11 cellular contexts compared by ENCODE assay signal in the genomic region with DNA sequence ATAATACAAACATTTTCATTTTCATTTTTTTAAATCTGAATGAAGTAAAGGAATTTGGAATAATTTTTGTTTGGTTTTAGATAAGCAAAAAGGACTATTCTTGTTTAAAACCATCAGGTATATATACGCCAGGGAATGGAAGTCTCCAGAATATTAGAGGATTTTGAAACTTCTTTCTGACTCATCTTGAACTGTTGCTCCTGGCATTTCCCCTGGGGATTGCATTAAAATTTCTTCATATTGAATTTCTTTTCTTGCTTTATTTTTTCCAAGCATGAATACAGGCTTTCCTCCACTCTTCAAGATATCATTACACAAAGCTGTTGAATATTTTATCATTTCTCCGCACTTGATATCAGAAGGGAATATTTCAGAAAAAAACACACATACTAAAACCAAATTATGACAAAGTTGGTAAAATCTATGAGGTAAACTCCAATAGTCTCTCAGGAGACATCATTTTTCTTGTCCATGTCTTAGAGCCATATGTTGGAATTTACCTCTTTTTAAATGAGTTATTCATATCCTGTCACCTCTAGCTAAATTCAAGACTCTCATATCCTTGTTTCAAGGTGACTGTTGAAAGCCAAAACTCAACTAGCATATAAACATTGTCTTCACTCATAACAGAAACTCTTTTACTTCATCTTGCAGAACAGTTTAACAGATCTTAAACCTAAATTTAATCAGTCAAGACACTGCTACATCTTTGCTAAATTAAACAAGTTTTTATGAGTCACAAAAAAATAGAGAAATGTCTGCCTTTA. TPM values are rescaled to one million over a fixed set of nuclear protein-coding genes. Genes with fewer than 3 reads are reported as not detected.
DNase-seq lines count a peak whose midpoint lies in the region; ATAC-seq, FAIRE-seq and TF ChIP-seq lines count a peak whose summit lies in the region.
"Had no signal": no experiment of that assay in that cellular context is flagged by ENCODE, and none has a peak within 500 bp of the region (broad histone marks: within the 10 kb centered on the region; RNA-seq: fewer than 3 reads in every experiment).

No MANE protein-coding gene starts in this region.

- intact Hi-C loops in colonic mucosa (cut with DNase I) = no loop called here

- TF ChIP-seq CTCF in GM06990 (IDR thresholded peaks at IDR 0.05; ENCODE audit: insufficient read depth, low read length, poor library complexity, severe bottlenecking) (no peak), bronchial epithelial cell (IDR thresholded peaks at IDR 0.05; ENCODE audit: insufficient read depth, low read length, severe bottlenecking) (no peak), colonic mucosa (IDR thresholded peaks at IDR 0.05) (no peak)

- no peak overlapping the region for H2AFZ ChIP-seq in Karpas-422 (ENCODE audit: low read length)

- no peak overlapping the region for H3K4me2 ChIP-seq in Karpas-422 (ENCODE audit: low read depth, low read length, poor library complexity, severe bottlenecking)

- H3K27me3 ChIP-seq in GM06990 (replicated peaks; ENCODE audit: control insufficient read depth, insufficient read depth, low read length) (no peaks in the 10 kb centered on the region), bronchial epithelial cell (ENCODE audit: control insufficient read depth, insufficient read depth, low read length) (no peaks in the 10 kb centered on the region), Karpas-422 (ENCODE audit: low read length) (no peaks in the 10 kb centered on the region), colonic mucosa (no peaks in the 10 kb centered on the region)
- H3K27me3 ChIP-seq: BE2C had no signal

- H3K79me2 ChIP-seq in Karpas-422 (ENCODE audit: low read length) = no peaks in the 10 kb centered on the region

- H4K20me1 ChIP-seq in Karpas-422 (ENCODE audit: insufficient read depth, low read depth, low read length) = no peaks in the 10 kb centered on the region

- no peak overlapping the region for H3K4me3 ChIP-seq in GM06990 (replicated peaks; ENCODE audit: low read depth, low read length)
- H3K4me3 ChIP-seq in bronchial epithelial cell (ENCODE audit: low read depth, low read length) = no peak overlapping the region
- no peak overlapping the region for H3K4me3 ChIP-seq in Karpas-422 (ENCODE audit: low read length)
- no peak overlapping the region for H3K4me3 ChIP-seq in colonic mucosa

- H3K36me3 ChIP-seq in GM06990 (ENCODE audit: control insufficient read depth, insufficient read depth, low read length) (no peaks in the 10 kb centered on the region), bronchial epithelial cell (ENCODE audit: control insufficient read depth, insufficient read depth, low read length) (no peaks in the 10 kb centered on the region), Karpas-422 (ENCODE audit: insufficient read depth, low read length) (no peaks in the 10 kb centered on the region), colonic mucosa (no peaks in the 10 kb centered on the region)
- H3K36me3 ChIP-seq: BE2C had no signal

- no peak overlapping the region for H3K27ac ChIP-seq in Karpas-422 (ENCODE audit: low read length)
- H3K27ac ChIP-seq in colonic mucosa = no peak overlapping the region

- DNase-seq in GM06990 (ENCODE audit: extremely low read depth, insufficient read length) (peak; percentile 46), bronchial epithelial cell (ENCODE audit: low read depth) (peak; percentile 26), NCI-H1417 treated with DMSO at 0.1 percent for 48 hours (lab: John Stamatoyannopoulos, UW) (no peak), Karpas-422 (no peak), DMS114 treated with DMSO at 0.1 percent for 48 hours (lab: John Stamatoyannopoulos, UW; ENCODE audit: unreplicated experiment) (no peak), colonic mucosa (no peak)
- DNase-seq: BE2C, occipital lobe had no signal

- H3K9me3 ChIP-seq in Karpas-422 (ENCODE audit: low read length) = no peaks in the 10 kb centered on the region
- H3K9me3 ChIP-seq in colonic mucosa = no peaks in the 10 kb centered on the region
- H3K9me3 ChIP-seq: BE2C had no signal

- H3K9me2 ChIP-seq in Karpas-422 (replicated peaks; ENCODE audit: insufficient read depth, low read length) = no peaks in the 10 kb centered on the region

- H3K9ac ChIP-seq in Karpas-422 (ENCODE audit: low read length) = no peak overlapping the region
- H3K9ac ChIP-seq in colonic mucosa (ENCODE audit: low read depth in 2 of 2, low read length in 2 of 2) = no peak overlapping the region

- ATAC-seq in GM19455 (IDR thresholded peaks at IDR 0.05; ENCODE audit: unreplicated experiment) (peak; percentile 80), HG03060 (IDR thresholded peaks at IDR 0.05; ENCODE audit: low read depth, unreplicated experiment) (peak; percentile 65)
- ATAC-seq: Panc1 had no signal

- H3K4me1 ChIP-seq in Karpas-422 (ENCODE audit: low read length) = no peaks in the 10 kb centered on the region
- H3K4me1 ChIP-seq in colonic mucosa = no peaks in the 10 kb centered on the region
- H3K4me1 ChIP-seq: BE2C had no signal

- no peak for FAIRE-seq in bronchial epithelial cell (lab: Jason Lieb, UNC)

RNA-seq across cellular contexts. Expression of a gene that starts 20.7 kb away (rescaled TPM):
- total RNA-seq in bronchial epithelial cell (not detected in 2 replicates), colonic mucosa (not detected)
- not detected in 2 replicates for total RNA-seq in Karpas-422 (2014; rRNA removed; shearing (Covaris generic); ENCODE audit: low replicate concordance)
- total RNA-seq: occipital lobe had no signal

RNA-seq across cellular contexts. Expression of a gene that starts 50.3 kb away (rescaled TPM):
- total RNA-seq in bronchial epithelial cell (1.1 and 5.5 TPM in 2 replicates), colonic mucosa (under 1 TPM in 1 of 2 donors, not detected in 1; 0.19 TPM)
- total RNA-seq in Karpas-422 (2014; rRNA removed; shearing (Covaris generic); ENCODE audit: low replicate concordance) = not detected in 2 replicates

RNA-seq across cellular contexts. Expression of a gene that starts 55.3 kb away (rescaled TPM):
- total RNA-seq in bronchial epithelial cell (not detected in 2 replicates), colonic mucosa (not detected)
- not detected in 2 replicates for total RNA-seq in Karpas-422 (2014; rRNA removed; shearing (Covaris generic); ENCODE audit: low replicate concordance)
- total RNA-seq: occipital lobe had no signal

Comparison
In these comparisons a context has a peak if more than half of its experiments do, and no peak if none do; other contexts are left out.
1. DNase-seq: peak in GM06990 (single experiment) and bronchial epithelial cell (single experiment); none in NCI-H1417 treated with DMSO at 0.1 percent for 48 hours (single experiment), Karpas-422 (single experiment), DMS114 treated with DMSO at 0.1 percent for 48 hours (single experiment) and colonic mucosa (single experiment).